8 cellular contexts compared by ENCODE assay signal in the genomic region with DNA sequence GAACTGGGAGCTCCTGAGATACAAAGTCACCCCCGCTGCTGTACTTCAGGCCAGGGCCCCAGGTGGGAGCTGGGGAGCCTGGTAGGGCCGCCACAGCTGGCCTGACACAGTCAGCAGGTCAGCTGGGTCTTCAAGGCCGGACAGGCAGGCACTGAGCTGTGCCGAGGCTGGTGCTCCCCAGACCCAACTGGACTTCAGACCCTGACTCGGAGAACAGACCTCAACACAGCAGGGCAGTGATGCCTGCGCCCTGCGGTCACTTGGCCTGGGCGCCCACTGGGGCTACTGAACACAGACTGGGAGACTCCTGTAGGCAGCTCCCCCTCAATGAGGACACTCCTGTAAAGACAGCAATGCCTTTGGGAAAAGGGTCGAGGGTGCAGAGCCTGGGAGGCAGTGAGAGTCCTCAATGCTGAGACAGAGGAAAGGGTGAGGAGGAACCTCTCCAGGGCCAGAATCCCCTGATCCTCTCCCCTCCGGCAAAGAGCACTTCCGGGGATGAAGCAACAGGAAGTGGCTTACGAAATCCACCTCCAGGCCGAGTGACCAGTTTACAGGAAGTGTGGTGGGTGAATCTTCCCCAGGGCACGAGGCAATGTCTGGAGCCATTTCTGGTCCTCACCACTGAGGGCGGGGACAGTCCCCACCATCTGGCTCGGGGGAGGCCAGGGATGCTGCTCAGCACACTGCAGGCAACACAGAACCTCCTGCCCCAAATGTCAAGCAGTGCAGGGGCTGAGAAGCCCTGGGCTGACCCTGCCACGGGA. TPM values are rescaled to one million over a fixed set of nuclear protein-coding genes. Genes with fewer than 3 reads are reported as not detected.
DNase-seq lines count a peak whose midpoint lies in the region; ATAC-seq, FAIRE-seq and TF ChIP-seq lines count a peak whose summit lies in the region.

No MANE protein-coding gene starts in this region.

- ATAC-seq in GM18861 (IDR thresholded peaks at IDR 0.05; ENCODE audit: unreplicated experiment) (peak; percentile 68), left lobe of liver (peak; percentile 53)

- H3K27me3 ChIP-seq in bronchial epithelial cell (ENCODE audit: control insufficient read depth, insufficient read depth, low read length): no peaks in the 10 kb centered on the region

- peak; percentile 76 for DNase-seq in 8988T
- DNase-seq in HK-2 (ENCODE audit: unreplicated experiment): peak; percentile 81
- DNase-seq in T-helper 22 cell (ENCODE audit: low read depth): peak; percentile 70
- DNase-seq in bronchial epithelial cell (ENCODE audit: low read depth): peak; percentile 77
- DNase-seq in left lobe of liver (ENCODE audit: low spot score): peak; percentile 78
- DNase-seq in stimulated activated CD8-positive, alpha-beta memory T cell treated with anti-CD3 and anti-CD28 coated beads, Interleukin-15, amount 100 ng/mL, for 24 hours (ENCODE audit: low read depth): peak; percentile 25
- DNase-seq in LoVo (ENCODE audit: low spot score): no peak

- H3K4me3 ChIP-seq in bronchial epithelial cell (ENCODE audit: low read depth, low read length): no peak overlapping the region

- no peak for TF ChIP-seq CTCF in bronchial epithelial cell (IDR thresholded peaks at IDR 0.05; ENCODE audit: insufficient read depth, low read length, severe bottlenecking)

- FAIRE-seq in bronchial epithelial cell (lab: Jason Lieb, UNC): peak; percentile 77

- H3K36me3 ChIP-seq in bronchial epithelial cell (ENCODE audit: control insufficient read depth, insufficient read depth, low read length): peaks cover 2% of the 10 kb centered on the region

RNA-seq across cellular contexts. Expression of a gene that starts 40.8 kb away (rescaled TPM):
- total RNA-seq in bronchial epithelial cell: 6.7 and 15.3 TPM in 2 replicates
- total RNA-seq in left lobe of liver: 10.2 TPM

RNA-seq across cellular contexts. Expression of a gene that starts 43.1 kb away (rescaled TPM):
- 9.7 and 13.8 TPM in 2 replicates for total RNA-seq in bronchial epithelial cell
- 11.2 TPM for total RNA-seq in left lobe of liver

RNA-seq across cellular contexts. Expression of a gene that starts 59.5 kb away (rescaled TPM):
- total RNA-seq in bronchial epithelial cell: 13.2 and 17.1 TPM in 2 replicates
- total RNA-seq in left lobe of liver: 18.4 TPM
